ENCODE assay signal across 1 cellular context in genomic region chr22:29369460-29369859, GRCh38.
A peak's percentile ranks its signal among the peaks of the same experiment; 100 is the strongest.
TF ChIP-seq lines count a peak whose summit lies in the region.

No MANE protein-coding gene starts in this region.

TF ChIP-seq in HEK293, 187 proteins besides CTCF, POLR2A, EP300 and RAD21 (continued from another document):
- peak; percentile 41 for TF ChIP-seq PRDM10 (tag by site-specific recombination; IDR thresholded peaks at IDR 0.05)
- no peak for TF ChIP-seq HOXA7 (CRISPR knock-in tag; IDR thresholded peaks at IDR 0.05; ENCODE audit: borderline replicate concordance)
- no peak for TF ChIP-seq KLF17 (tag by site-specific recombination; IDR thresholded peaks at IDR 0.05)
- TF ChIP-seq ZNF366 (tag by site-specific recombination; conservative IDR thresholded peaks at IDR 0.05), result peak; percentile 29; the same call in 1 of the 2 replicates
- peak; percentile 76 for TF ChIP-seq ZNF660 (tag by site-specific recombination; IDR thresholded peaks at IDR 0.05)
- no peak for TF ChIP-seq KLF16 (tag by site-specific recombination; IDR thresholded peaks at IDR 0.05)
- no peak for TF ChIP-seq SALL2 (tag by site-specific recombination; IDR thresholded peaks at IDR 0.05; ENCODE audit: borderline replicate concordance)
- TF ChIP-seq ZNF26 (tag by site-specific recombination; IDR thresholded peaks at IDR 0.05), result no peak
- peak; percentile 61 for TF ChIP-seq ZBTB17 (tag by site-specific recombination; IDR thresholded peaks at IDR 0.05)
- peak; percentile 43; the same call in 1 of the 2 replicates for TF ChIP-seq ZNF266 (tag by site-specific recombination; IDR thresholded peaks at IDR 0.05; ENCODE audit: low read depth)
- TF ChIP-seq GLI4 (tag by site-specific recombination; IDR thresholded peaks at IDR 0.05), result no peak
- no peak for TF ChIP-seq ZNF133 (tag by site-specific recombination; IDR thresholded peaks at IDR 0.05)
- no peak for TF ChIP-seq ZNF785 (tag by site-specific recombination; IDR thresholded peaks at IDR 0.05)
- TF ChIP-seq ZNF239 (tag by site-specific recombination; IDR thresholded peaks at IDR 0.05), result no peak
- TF ChIP-seq ZNF16 (tag by site-specific recombination; IDR thresholded peaks at IDR 0.05; ENCODE audit: low read depth), result no peak
- no peak for TF ChIP-seq KLF8 (tag by site-specific recombination; IDR thresholded peaks at IDR 0.05)
- TF ChIP-seq ZNF18 (tag by site-specific recombination; IDR thresholded peaks at IDR 0.05), result no peak
- TF ChIP-seq ZNF10 (tag by site-specific recombination; IDR thresholded peaks at IDR 0.05), result no peak
- TF ChIP-seq ZFP69B (tag by site-specific recombination; IDR thresholded peaks at IDR 0.05), result peak; percentile 37; the same call in 1 of the 2 replicates
- no peak for TF ChIP-seq ZNF610 (tag by site-specific recombination; IDR thresholded peaks at IDR 0.05; ENCODE audit: borderline replicate concordance)
- TF ChIP-seq ZNF362 (tag by site-specific recombination; IDR thresholded peaks at IDR 0.05), result peak; percentile 92
- peak; percentile 45 for TF ChIP-seq SP7 (tag by site-specific recombination; IDR thresholded peaks at IDR 0.05)
- TF ChIP-seq ZBTB1 (tag by site-specific recombination; IDR thresholded peaks at IDR 0.05), result no peak
- no peak for TF ChIP-seq YY2 (tag by site-specific recombination; IDR thresholded peaks at IDR 0.05)
- TF ChIP-seq RBAK (tag by site-specific recombination; IDR thresholded peaks at IDR 0.05), result no peak
- TF ChIP-seq ZNF335 (tag by site-specific recombination; conservative IDR thresholded peaks at IDR 0.05), result 0 out of 2 replicates have a peak, but pooled peaks have one; percentile 14
- no peak for TF ChIP-seq EGR2 (tag by site-specific recombination; IDR thresholded peaks at IDR 0.05; ENCODE audit: low read depth)
- no peak for TF ChIP-seq GLI2 (tag by site-specific recombination; IDR thresholded peaks at IDR 0.05; ENCODE audit: borderline replicate concordance, low read depth)
- 0 out of 2 replicates have a peak, but pooled peaks have one; percentile 25 for TF ChIP-seq OSR2 (tag by site-specific recombination; IDR thresholded peaks at IDR 0.05)
- TF ChIP-seq ZBTB48 (tag by site-specific recombination; IDR thresholded peaks at IDR 0.05), result no peak
- TF ChIP-seq ZNF670 (tag by site-specific recombination; IDR thresholded peaks at IDR 0.05; ENCODE audit: low read depth), result no peak
- no peak for TF ChIP-seq ZFP41 (tag by site-specific recombination; IDR thresholded peaks at IDR 0.05; ENCODE audit: borderline replicate concordance)
- no peak for TF ChIP-seq ZNF580 (tag by site-specific recombination; IDR thresholded peaks at IDR 0.05)
